Comparison of ENCODE assay signal across 8 cellular contexts in genomic region chr9:93950619-93951601, GRCh38. TPM values are rescaled to one million over a fixed set of nuclear protein-coding genes. Genes with fewer than 3 reads are reported as not detected.
DNase-seq lines count a peak whose midpoint lies in the region; ATAC-seq, FAIRE-seq and TF ChIP-seq lines count a peak whose summit lies in the region.
"Had no signal": no experiment of that assay in that cellular context is flagged by ENCODE, and none has a peak within 500 bp of the region (broad histone marks: within the 10 kb centered on the region; RNA-seq: fewer than 3 reads in every experiment).

No MANE protein-coding gene starts in this region.

- no peak overlapping the region for H3K27ac Mint-ChIP-seq in HFFc6
- no peak overlapping the region for H3K27ac Mint-ChIP-seq in stimulated activated naive CD8-positive, alpha-beta T cell treated with anti-CD3 and anti-CD28 coated beads, Interleukin-15, amount 100 ng/mL, for 72 hours

- ATAC-seq in stimulated activated naive CD8-positive, alpha-beta T cell treated with anti-CD3 and anti-CD28 coated beads, Interleukin-15, amount 100 ng/mL, for 72 hours, result peak; percentile 6
- ATAC-seq in HG02970 (IDR thresholded peaks at IDR 0.05; ENCODE audit: low FRiP score, unreplicated experiment) (no peak), GM19395 (IDR thresholded peaks at IDR 0.05; ENCODE audit: unreplicated experiment) (no peak)

- H3K27ac ChIP-seq in keratinocyte (ENCODE audit: control insufficient read depth, insufficient read depth, low read length) (no peak overlapping the region), SJCRH30 (no peak overlapping the region)

- peak overlapping the region; percentile 82 for H3K4me3 Mint-ChIP-seq in HFFc6
- peak overlapping the region; percentile 55 to 77 for H3K4me3 Mint-ChIP-seq in stimulated activated naive CD8-positive, alpha-beta T cell treated with anti-CD3 and anti-CD28 coated beads, Interleukin-15, amount 100 ng/mL, for 72 hours

- no peaks in the 10 kb centered on the region for H4K20me1 ChIP-seq in keratinocyte (ENCODE audit: control insufficient read depth, extremely low read depth, insufficient read depth, low read length)

- H3K27me3 ChIP-seq in adipocyte (replicated peaks; ENCODE audit: control insufficient read depth, insufficient read depth, low read length), result peaks cover 87% of the 10 kb centered on the region
- peaks cover 94% of the 10 kb centered on the region for H3K27me3 ChIP-seq in keratinocyte (ENCODE audit: control insufficient read depth, extremely low read depth, insufficient read depth, low read length)
- no peaks in the 10 kb centered on the region for H3K27me3 ChIP-seq in SJCRH30

- no peak for DNase-seq in HFFc6
- DNase-seq in adipocyte (ENCODE audit: low read depth), result no peak
- no peak for DNase-seq in keratinocyte (ENCODE audit: low read depth, low spot score)
- peak in 1 of 2 donors; percentile 24 for DNase-seq in stimulated activated naive CD8-positive, alpha-beta T cell treated with anti-CD3 and anti-CD28 coated beads, Interleukin-15, amount 100 ng/mL, for 72 hours
- no peak for DNase-seq in SJCRH30

- peaks cover 8% of the 10 kb centered on the region for H3K9me3 ChIP-seq in adipocyte (ENCODE audit: control insufficient read depth, low read length)
- H3K9me3 ChIP-seq in keratinocyte (ENCODE audit: control insufficient read depth, low read depth, low read length), result peaks cover 4% of the 10 kb centered on the region
- H3K9me3 ChIP-seq in SJCRH30 (replicated peaks), result no peaks in the 10 kb centered on the region

- H3K27me3 Mint-ChIP-seq in HFFc6 (ENCODE audit: insufficient read depth), result peaks cover 62% of the 10 kb centered on the region
- peaks cover 98% of the 10 kb centered on the region for H3K27me3 Mint-ChIP-seq in stimulated activated naive CD8-positive, alpha-beta T cell treated with anti-CD3 and anti-CD28 coated beads, Interleukin-15, amount 100 ng/mL, for 72 hours

- no peaks in the 10 kb centered on the region for H3K79me2 ChIP-seq in keratinocyte (ENCODE audit: control insufficient read depth, insufficient read depth, low read length)

- no peaks in the 10 kb centered on the region for H3K36me3 Mint-ChIP-seq in HFFc6 (ENCODE audit: low read depth)

- dilution Hi-C loops in keratinocyte (cut with MboI; ENCODE audit: extremely low pct_ligation_motif_present, low sequenced_read_pairs), result no loop called here

- H3K36me3 ChIP-seq in adipocyte (ENCODE audit: control insufficient read depth, insufficient read depth, low read length, severe bottlenecking), result no peaks in the 10 kb centered on the region
- no peaks in the 10 kb centered on the region for H3K36me3 ChIP-seq in keratinocyte (ENCODE audit: control insufficient read depth in 2 of 2, extremely low read depth in 1 of 2, insufficient read depth in 2 of 2, low read length in 2 of 2)
- no peaks in the 10 kb centered on the region for H3K36me3 ChIP-seq in SJCRH30

- FAIRE-seq in keratinocyte (lab: Jason Lieb, UNC), result no peak

- peaks cover 3% of the 10 kb centered on the region for H3K9me3 Mint-ChIP-seq in HFFc6
- no peaks in the 10 kb centered on the region for H3K9me3 Mint-ChIP-seq in stimulated activated naive CD8-positive, alpha-beta T cell treated with anti-CD3 and anti-CD28 coated beads, Interleukin-15, amount 100 ng/mL, for 72 hours

- H3K4me3 ChIP-seq in adipocyte (ENCODE audit: low read length), result peak overlapping the region; percentile 77
- H3K4me3 ChIP-seq in keratinocyte (ENCODE audit: control insufficient read depth in 2 of 3, extremely low read depth in 1 of 3, insufficient read depth in 2 of 3, low read depth in 1 of 3, low read length in 3 of 3), result peak overlapping the region; percentile 27 to 65 (median 63)
- no peak overlapping the region for H3K4me3 ChIP-seq in SJCRH30

- no peaks in the 10 kb centered on the region for H3K9me1 ChIP-seq in keratinocyte (ENCODE audit: control insufficient read depth, extremely low read depth, insufficient read depth, low read length)

- H3K9ac ChIP-seq in adipocyte (ENCODE audit: low read length), result no peak overlapping the region
- H3K9ac ChIP-seq in keratinocyte (ENCODE audit: control insufficient read depth, extremely low read depth, insufficient read depth, low read length), result no peak overlapping the region

- H2AFZ ChIP-seq in keratinocyte (ENCODE audit: control insufficient read depth, low read length), result peak overlapping the region; percentile 75

- peaks cover 13% of the 10 kb centered on the region for H3K4me1 Mint-ChIP-seq in HFFc6 (ENCODE audit: low read depth)
- peaks cover 75% of the 10 kb centered on the region for H3K4me1 Mint-ChIP-seq in stimulated activated naive CD8-positive, alpha-beta T cell treated with anti-CD3 and anti-CD28 coated beads, Interleukin-15, amount 100 ng/mL, for 72 hours

- TF ChIP-seq CTCF in HFFc6 (IDR thresholded peaks at IDR 0.05) (no peak), keratinocyte (optimal IDR thresholded peaks at IDR 0.05 in 1 of 3, IDR thresholded peaks at IDR 0.05 in 1 of 3, conservative IDR thresholded peaks at IDR 0.05 in 1 of 3; ENCODE audit: extremely low read depth in 1 of 3, insufficient read depth in 2 of 3, low read length in 3 of 3) (no peak)

- H3K4me1 ChIP-seq in adipocyte (ENCODE audit: control insufficient read depth, insufficient read depth, low read length) (peaks cover 11% of the 10 kb centered on the region), keratinocyte (ENCODE audit: control insufficient read depth, extremely low read depth, insufficient read depth, low read length) (peaks cover 5% of the 10 kb centered on the region), SJCRH30 (no peaks in the 10 kb centered on the region)

- H3K4me2 ChIP-seq in keratinocyte (ENCODE audit: control insufficient read depth, extremely low read depth, insufficient read depth, low read depth, low read length), result peak overlapping the region; percentile 88

RNA-seq across cellular contexts. Expression of gene BARX1, which starts 4.2 kb away (rescaled TPM):
- not detected for total RNA-seq in HFFc6 (2021; fragmentation: NEBNext Ultra II Directional; extraction: Animal tissue kit (Norgen Biotek cat#: 25700))
- polyA plus RNA-seq in keratinocyte, result not detected in 3 replicates
- not detected for polyA plus RNA-seq in keratinocyte (2011; ENCODE audit: low read depth)
- polyA plus RNA-seq in keratinocyte (2011; cell fraction: cytosol; rRNA removed), result not detected in 2 replicates
- not detected in 2 replicates for polyA plus RNA-seq in keratinocyte (2011; cell fraction: nucleus; rRNA removed)
- polyA plus RNA-seq in keratinocyte (2012; ENCODE audit: low replicate concordance), result 0.13 TPM in 1 of 2 replicates, not detected in the other
- polyA minus RNA-seq in keratinocyte, result not detected in 3 replicates
- not detected for polyA minus RNA-seq in keratinocyte (2011; cell fraction: cytosol; rRNA and poly(A)+ RNA removed)
- polyA minus RNA-seq in keratinocyte (2011; cell fraction: nucleus; rRNA and poly(A)+ RNA removed), result not detected in 2 replicates
- not detected in 2 replicates for total RNA-seq in SJCRH30 (2014; rRNA removed; shearing (Covaris generic))
- total RNA-seq: temporal lobe had no signal
